In genomic region chr1:27861436-27861835, GRCh38 we compare ENCODE assay signal across 1 cellular context.
TF ChIP-seq lines count a peak whose summit lies in the region.

No MANE protein-coding gene starts in this region.

TF ChIP-seq in K562, 482 proteins besides CTCF, POLR2A, EP300 and RAD21:
- TF ChIP-seq FOXA1 (IDR thresholded peaks at IDR 0.05; ENCODE audit: borderline replicate concordance), result no peak
- TF ChIP-seq NCOR1 (IDR thresholded peaks at IDR 0.05), result no peak
- TF ChIP-seq SAP30 (IDR thresholded peaks at IDR 0.05; ENCODE audit: borderline replicate concordance, insufficient read depth, low read depth, low read length, poor library complexity, severe bottlenecking), result no peak
- TF ChIP-seq PML (IDR thresholded peaks at IDR 0.05; ENCODE audit: low read length), result no peak
- TF ChIP-seq EWSR1 (IDR thresholded peaks at IDR 0.05; ENCODE audit: borderline replicate concordance, low read depth, partially characterized antibody), result no peak
- no peak for TF ChIP-seq DMBX1 (CRISPR knock-in tag; IDR thresholded peaks at IDR 0.05; ENCODE audit: borderline replicate concordance)
- no peak for TF ChIP-seq MAZ (CRISPR knock-in tag; conservative IDR thresholded peaks at IDR 0.05 in 1 of 2, IDR thresholded peaks at IDR 0.05 in 1 of 2)
TF ChIP-seq in K562: peak in this region for 0.
